Comparison of ENCODE assay signal across 15 cellular contexts in the genomic region with DNA sequence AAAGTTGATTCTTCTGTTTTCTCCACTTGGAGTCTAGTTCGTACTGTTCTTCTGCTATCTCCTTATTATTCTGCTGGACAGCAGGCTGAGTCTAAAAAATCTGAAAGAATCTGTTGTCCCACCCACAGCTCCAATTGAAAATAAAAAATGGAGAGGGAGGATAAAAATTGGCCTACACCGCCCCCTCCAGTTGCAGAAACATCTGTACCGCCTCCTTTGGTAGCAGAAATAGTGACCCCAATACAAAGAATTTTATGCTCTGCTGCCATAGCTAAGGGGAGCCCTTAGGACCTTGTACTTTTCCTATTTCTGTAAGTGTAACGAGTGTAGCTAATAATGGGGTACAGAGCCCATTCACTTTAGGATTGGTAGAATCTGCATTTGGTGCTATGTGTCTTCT. TPM values are rescaled to one million over a fixed set of nuclear protein-coding genes. Genes with fewer than 3 reads are reported as not detected.
DNase-seq lines count a peak whose midpoint lies in the region; ATAC-seq, FAIRE-seq and TF ChIP-seq lines count a peak whose summit lies in the region.
"Had no signal": no experiment of that assay in that cellular context is flagged by ENCODE, and none has a peak within 500 bp of the region (broad histone marks: within the 10 kb centered on the region; RNA-seq: fewer than 3 reads in every experiment).

No MANE protein-coding gene starts in this region.

- H3K4me3 ChIP-seq in DND-41 (ENCODE audit: low read depth in 1 of 2, low read length in 2 of 2) = no peak overlapping the region
- peak overlapping the region; percentile 27; the same call in 1 of the 2 replicates for H3K4me3 ChIP-seq in Karpas-422 (ENCODE audit: low read length)
- H3K4me3 ChIP-seq in K562 = no peak overlapping the region
- no peak overlapping the region for H3K4me3 ChIP-seq in lower lobe of right lung
- H3K4me3 ChIP-seq: psoas muscle, SK-N-MC had no signal

- no peak for ATAC-seq in DND-41 (ENCODE audit: insufficient read depth, low read depth)
- ATAC-seq in K562 = no peak
- no peak for ATAC-seq in lower lobe of right lung
- no peak for ATAC-seq in GM21737 (IDR thresholded peaks at IDR 0.05; ENCODE audit: unreplicated experiment)
- ATAC-seq: activated T-cell treated with anti-CD3 and anti-CD28 coated beads, Interleukin-2, amount 50 U/mL, for 72 hours; psoas muscle had no signal

- H3K27ac ChIP-seq in DND-41 (ENCODE audit: low read length) (peak overlapping the region; percentile 80), Karpas-422 (ENCODE audit: low read length) (no peak overlapping the region), K562 (ENCODE audit: extremely low read depth, low read depth, low read length) (no peak overlapping the region), lower lobe of right lung (peak overlapping the region; percentile 56)
- H3K27ac ChIP-seq: psoas muscle, SK-N-MC had no signal

- 0% methylated on average over 4 of the region's 4 CpGs for WGBS in K562 (ENCODE audit: insufficient coverage, low coverage, missing lambda C conversion rate)

- H3K9me2 ChIP-seq in Karpas-422 (replicated peaks; ENCODE audit: insufficient read depth, low read length) = no peaks in the 10 kb centered on the region

- POLR2A ChIA-PET in K562 (lab: Yijun Ruan, JAX) = no interaction called here

- no peak for TF ChIP-seq POLR2A in K562 (conservative IDR thresholded peaks at IDR 0.05)

- H3K4me2 ChIP-seq in DND-41 (ENCODE audit: insufficient read depth, low read length) (no peak overlapping the region), Karpas-422 (ENCODE audit: low read depth, low read length, poor library complexity, severe bottlenecking) (peak overlapping the region; percentile 65), K562 (ENCODE audit: insufficient read depth, low read length) (no peak overlapping the region)

- peak in 1 of 2 experiments; percentile 40; a peak in 2 of 4 replicates for TF ChIP-seq RAD21 in K562 (CRISPR knock-in tag; conservative IDR thresholded peaks at IDR 0.05 in 1 of 2, IDR thresholded peaks at IDR 0.05 in 1 of 2)

- H3K9ac ChIP-seq in DND-41 (ENCODE audit: low read depth, low read length) (no peak overlapping the region), Karpas-422 (ENCODE audit: low read length) (0 out of 2 replicates have a peak overlapping the region, but pooled peaks have one; percentile 12), K562 (ENCODE audit: insufficient read depth in 1 of 2, low read depth in 2 of 2, low read length in 2 of 2) (no peak overlapping the region)

- H3K36me3 ChIP-seq in DND-41 (ENCODE audit: insufficient read depth, low read length) = no peaks in the 10 kb centered on the region; the same call in 1 of the 2 replicates
- H3K36me3 ChIP-seq in Karpas-422 (ENCODE audit: insufficient read depth, low read length) = no peaks in the 10 kb centered on the region
- H3K36me3 ChIP-seq in K562 (ENCODE audit: control insufficient read depth, insufficient read depth, low read length) = no peaks in the 10 kb centered on the region
- no peaks in the 10 kb centered on the region for H3K36me3 ChIP-seq in lower lobe of right lung

- DNase-seq in DND-41 (no peak), Karpas-422 (peak; percentile 69), K562 (ENCODE audit: extremely low read depth in 1 of 4, low spot score in 3 of 4) (peak in 1 of 4 experiments; percentile 24), lower lobe of right lung (no peak), LoVo (ENCODE audit: low spot score) (no peak)
- DNase-seq in stimulated activated CD4-positive, alpha-beta T cell treated with anti-CD3 and anti-CD28 coated beads, Interleukin-4, amount 100 ng/mL, for 1 hour = no peak
- no peak for DNase-seq in activated CD8-positive, alpha-beta memory T cell treated with anti-CD3 and anti-CD28 coated beads, Interleukin-2, amount 50 U/mL, for 4 hours
- DNase-seq: activated T-cell treated with anti-CD3 and anti-CD28 coated beads, Interleukin-2, amount 50 U/mL, for 72 hours; CD8-positive, alpha-beta memory T cell; NCI-H1417 treated with DMSO at 0.1 percent for 48 hours; NCI-H748 treated with DMSO at 0.1 percent for 48 hours; psoas muscle; stimulated activated CD4-positive, alpha-beta T cell treated with anti-CD3 and anti-CD28 coated beads, Interleukin-2, amount 100 ng/mL, for 48 hours had no signal

- no peak for FAIRE-seq in K562 (lab: Jason Lieb, UNC)

- in situ Hi-C loops in K562 (cut with MboI) = no loop called here

- H3K4me1 ChIP-seq in DND-41 (ENCODE audit: insufficient read depth, low read length) = peaks cover 47% of the 10 kb centered on the region
- peaks cover 28% of the 10 kb centered on the region for H3K4me1 ChIP-seq in Karpas-422 (ENCODE audit: low read length)
- peaks cover 0 to under 1% of the 10 kb centered on the region in 2 experiments; a peak in 2 of 5 replicates for H3K4me1 ChIP-seq in K562 (replicated peaks in 1 of 2; ENCODE audit: control insufficient read depth in 2 of 2, insufficient read depth in 2 of 2, low read length in 2 of 2)
- H3K4me1 ChIP-seq in lower lobe of right lung = peaks cover 12% of the 10 kb centered on the region

- no TSS peak for BruUV-seq in K562 (replicated peaks; lab: Mats Ljungman, UMichigan)

- TF ChIP-seq EP300 in K562 (IDR thresholded peaks at IDR 0.05; ENCODE audit: low read length) = no peak

- H4K20me1 ChIP-seq in DND-41 (ENCODE audit: insufficient read depth, low read length) (no peaks in the 10 kb centered on the region), Karpas-422 (ENCODE audit: insufficient read depth, low read depth, low read length) (no peaks in the 10 kb centered on the region), K562 (replicated peaks; ENCODE audit: control insufficient read depth, insufficient read depth, low read length) (no peaks in the 10 kb centered on the region)

- H2AFZ ChIP-seq in DND-41 (ENCODE audit: low read depth, low read length) (no peak overlapping the region), Karpas-422 (ENCODE audit: low read length) (no peak overlapping the region), K562 (ENCODE audit: low read depth, low read length) (no peak overlapping the region)

- H3K79me2 ChIP-seq in DND-41 (ENCODE audit: insufficient read depth, low read length) (peaks cover 5% of the 10 kb centered on the region), Karpas-422 (ENCODE audit: low read length) (peaks cover 1% of the 10 kb centered on the region), K562 (ENCODE audit: control insufficient read depth, insufficient read depth, low read length) (peaks cover 6% of the 10 kb centered on the region; the same call in 2 of the 3 replicates)

- H3K9me1 ChIP-seq in K562 (ENCODE audit: control insufficient read depth, insufficient read depth, low read length) = no peaks in the 10 kb centered on the region

- H3K9me3 ChIP-seq in DND-41 (ENCODE audit: insufficient read depth, low read length, severe bottlenecking) (no peaks in the 10 kb centered on the region), Karpas-422 (ENCODE audit: low read length) (no peaks in the 10 kb centered on the region), K562 (replicated peaks; ENCODE audit: control insufficient read depth, insufficient read depth, low read depth, low read length) (no peaks in the 10 kb centered on the region; the same call in 1 of the 2 replicates), lower lobe of right lung (no peaks in the 10 kb centered on the region)
- H3K9me3 ChIP-seq: psoas muscle had no signal

- no peaks in the 10 kb centered on the region for H3K27me3 ChIP-seq in DND-41 (ENCODE audit: insufficient read depth, low read length, poor library complexity)
- no peaks in the 10 kb centered on the region for H3K27me3 ChIP-seq in Karpas-422 (ENCODE audit: low read length)
- H3K27me3 ChIP-seq in K562 (ENCODE audit: control insufficient read depth in 2 of 2, insufficient read depth in 2 of 2, low read length in 2 of 2) = peaks cover 0 to 6% of the 10 kb centered on the region in 2 experiments; a peak in 4 of 5 replicates
- peaks cover 4% of the 10 kb centered on the region for H3K27me3 ChIP-seq in lower lobe of right lung (ENCODE audit: low read depth)

- TF ChIP-seq CTCF in DND-41 (IDR thresholded peaks at IDR 0.05; ENCODE audit: borderline replicate concordance, extremely low read depth, low read length, poor library complexity, severe bottlenecking) (peak; percentile 28), K562 (IDR thresholded peaks at IDR 0.05 in 2 of 3, conservative IDR thresholded peaks at IDR 0.05 in 1 of 3; ENCODE audit: insufficient read depth in 2 of 3, low read depth in 1 of 3, low read length in 3 of 3) (peak in 2 of 3 experiments; percentile 59 to 61; a peak in 4 of 6 replicates), lower lobe of right lung (IDR thresholded peaks at IDR 0.05) (peak; percentile 31)

- CTCF ChIA-PET in K562 (lab: Yijun Ruan, JAX; ENCODE audit: low intra/inter-chr PET ratio) = interaction anchor here (0.6 to 1.4 kb wide), 3 partner anchors 39 to 85 kb away, joined by 4 to 6 read pairs (median 5); no protein-coding TSS in a partner anchor

- intact Hi-C loops in K562 (cut with micrococcal nuclease) = loop anchor here (1.0 to 10.0 kb wide), 3 partner anchors 40 to 183 kb away; no protein-coding TSS in a partner anchor
- intact Hi-C loops in lower lobe of right lung (cut with DNase I) = loop anchor here (10.0 kb wide), 1 partner anchor 83 kb away; no protein-coding TSS in a partner anchor

RNA-seq across cellular contexts. Expression of a gene that starts 4.9 kb away (rescaled TPM):
- total RNA-seq in Karpas-422 (2014; rRNA removed; shearing (Covaris generic); ENCODE audit: low replicate concordance) = 105 and 187 TPM in 2 replicates
- 49.2 and 57.2 TPM in 2 replicates for total RNA-seq in K562 (2011; cell fraction: chromatin; rRNA removed; ENCODE audit: low replicate concordance)
- total RNA-seq in K562 (2011; cell fraction: nucleolus; rRNA removed) = 36.9 and 40.8 TPM in 2 replicates
- 62.6 and 96.7 TPM in 2 replicates for total RNA-seq in K562 (2011; cell fraction: nucleoplasm; rRNA removed)
- total RNA-seq in K562 (2014; rRNA removed) (48.8 and 78.3 TPM in 2 replicates), K562 (2014; rRNA removed; fragmentation: Illumina TruSeq; extraction: Trizol) (69.9 and 73.3 TPM in 2 replicates), K562 (2015; rRNA removed; fragmentation: Illumina TruSeq; extraction: Trizol) (86.0 and 89.6 TPM in 2 replicates), K562 (2021) (176 and 177 TPM in 2 replicates), lower lobe of right lung (291 TPM)
- polyA plus RNA-seq in K562 (2011; rRNA removed) (368 and 488 TPM in 2 replicates), K562 (2014; fragmentation: Illumina TruSeq; extraction: Trizol) (451 and 502 TPM in 2 replicates), K562 (2014; fragmentation: Nextera tagmentation; extraction: Ambion mirVana) (10 to 100 TPM; 63.5 to 82.4 TPM), K562 (2014; rRNA removed) (193 and 223 TPM in 2 replicates)
- polyA plus RNA-seq in K562 (2011; cell fraction: cytosol; rRNA removed) = 363 and 764 TPM in 2 replicates
- polyA plus RNA-seq in K562 (2011; cell fraction: nucleus; rRNA removed) = 155 and 276 TPM in 2 replicates
- 216 and 222 TPM in 2 replicates for polyA plus RNA-seq in K562 (2012)
- 152 and 189 TPM in 2 replicates for polyA minus RNA-seq in K562 (2011; rRNA and poly(A)+ RNA removed)
- 74.7 and 81.8 TPM in 2 replicates for polyA minus RNA-seq in K562 (2011; cell fraction: cytosol; rRNA and poly(A)+ RNA removed)
- 17.6 and 53.8 TPM in 2 replicates for polyA minus RNA-seq in K562 (2011; cell fraction: nucleus; rRNA and poly(A)+ RNA removed)

Comparison
In these comparisons a context has a peak if more than half of its experiments do, and no peak if none do; other contexts are left out.
1. H3K27ac ChIP-seq: peak in DND-41 (single experiment) and lower lobe of right lung (single experiment); none in Karpas-422 (single experiment) and K562 (single experiment).
2. Peak in every context shown above with its lines, with median percentiles within 50 percentile points of each other: CTCF ChIP-seq.